Comparison of ENCODE assay signal across 1 cellular context in genomic region chr1:153537376-153537730, GRCh38.
TF ChIP-seq lines count a peak whose summit lies in the region.

No MANE protein-coding gene starts in this region.

TF ChIP-seq in H1, 55 proteins besides CTCF, POLR2A, EP300 and RAD21:
- TF ChIP-seq EZH2 (IDR thresholded peaks at IDR 0.05; ENCODE audit: low read depth, low read length, severe bottlenecking) (no peak), YY1 (IDR thresholded peaks at IDR 0.05; ENCODE audit: low read depth, low read length) (no peak), PHF8 (conservative IDR thresholded peaks at IDR 0.05; ENCODE audit: low read depth, low read length) (no peak), EGR1 (IDR thresholded peaks at IDR 0.05; ENCODE audit: borderline replicate concordance, low read depth, low read length) (no peak), SP4 (IDR thresholded peaks at IDR 0.05; ENCODE audit: low read length) (no peak)
